In genomic region chr1:24694380-24694843, GRCh38 we compare ENCODE assay signal across 1 cellular context.
A peak's percentile ranks its signal among the peaks of the same experiment; 100 is the strongest.
TF ChIP-seq lines count a peak whose summit lies in the region.

No MANE protein-coding gene starts in this region.

TF ChIP-seq in HEK293, 187 proteins besides CTCF, POLR2A, EP300 and RAD21 (continued from another document):
- TF ChIP-seq, protein P1, sequence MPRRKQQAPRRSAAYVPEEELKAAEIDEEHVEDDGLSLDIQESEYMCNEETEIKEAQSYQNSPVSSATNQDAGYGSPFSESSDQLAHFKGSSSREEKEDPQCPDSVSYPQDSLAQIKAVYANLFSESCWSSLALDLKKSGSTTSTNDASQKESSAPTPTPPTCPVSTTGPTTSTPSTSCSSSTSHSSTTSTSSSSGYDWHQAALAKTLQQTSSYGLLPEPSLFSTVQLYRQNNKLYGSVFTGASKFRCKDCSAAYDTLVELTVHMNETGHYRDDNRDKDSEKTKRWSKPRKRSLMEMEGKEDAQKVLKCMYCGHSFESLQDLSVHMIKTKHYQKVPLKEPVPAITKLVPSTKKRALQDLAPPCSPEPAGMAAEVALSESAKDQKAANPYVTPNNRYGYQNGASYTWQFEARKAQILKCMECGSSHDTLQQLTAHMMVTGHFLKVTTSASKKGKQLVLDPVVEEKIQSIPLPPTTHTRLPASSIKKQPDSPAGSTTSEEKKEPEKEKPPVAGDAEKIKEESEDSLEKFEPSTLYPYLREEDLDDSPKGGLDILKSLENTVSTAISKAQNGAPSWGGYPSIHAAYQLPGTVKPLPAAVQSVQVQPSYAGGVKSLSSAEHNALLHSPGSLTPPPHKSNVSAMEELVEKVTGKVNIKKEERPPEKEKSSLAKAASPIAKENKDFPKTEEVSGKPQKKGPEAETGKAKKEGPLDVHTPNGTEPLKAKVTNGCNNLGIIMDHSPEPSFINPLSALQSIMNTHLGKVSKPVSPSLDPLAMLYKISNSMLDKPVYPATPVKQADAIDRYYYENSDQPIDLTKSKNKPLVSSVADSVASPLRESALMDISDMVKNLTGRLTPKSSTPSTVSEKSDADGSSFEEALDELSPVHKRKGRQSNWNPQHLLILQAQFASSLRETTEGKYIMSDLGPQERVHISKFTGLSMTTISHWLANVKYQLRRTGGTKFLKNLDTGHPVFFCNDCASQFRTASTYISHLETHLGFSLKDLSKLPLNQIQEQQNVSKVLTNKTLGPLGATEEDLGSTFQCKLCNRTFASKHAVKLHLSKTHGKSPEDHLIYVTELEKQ (tag by site-specific recombination; IDR thresholded peaks at IDR 0.05; ENCODE audit: borderline replicate concordance) = peak; percentile 77; the same call in 1 of the 2 replicates
- no peak for TF ChIP-seq ZNF211 (tag by site-specific recombination; IDR thresholded peaks at IDR 0.05; ENCODE audit: low read depth)
- peak; percentile 95 for TF ChIP-seq KLF1 (tag by site-specific recombination; IDR thresholded peaks at IDR 0.05)
- TF ChIP-seq ZNF580 (tag by site-specific recombination; IDR thresholded peaks at IDR 0.05) = peak; percentile 24; the same call in 1 of the 2 replicates
- TF ChIP-seq PRDM10 (tag by site-specific recombination; IDR thresholded peaks at IDR 0.05) = peak; percentile 45; the same call in 1 of the 2 replicates
- TF ChIP-seq KLF10 (tag by site-specific recombination; IDR thresholded peaks at IDR 0.05) = 0 out of 2 replicates have a peak, but pooled peaks have one; percentile 36
- no peak for TF ChIP-seq GLI4 (tag by site-specific recombination; IDR thresholded peaks at IDR 0.05)
- peak; percentile 77 for TF ChIP-seq PRDM4 (tag by site-specific recombination; IDR thresholded peaks at IDR 0.05)
- TF ChIP-seq, protein P2, sequence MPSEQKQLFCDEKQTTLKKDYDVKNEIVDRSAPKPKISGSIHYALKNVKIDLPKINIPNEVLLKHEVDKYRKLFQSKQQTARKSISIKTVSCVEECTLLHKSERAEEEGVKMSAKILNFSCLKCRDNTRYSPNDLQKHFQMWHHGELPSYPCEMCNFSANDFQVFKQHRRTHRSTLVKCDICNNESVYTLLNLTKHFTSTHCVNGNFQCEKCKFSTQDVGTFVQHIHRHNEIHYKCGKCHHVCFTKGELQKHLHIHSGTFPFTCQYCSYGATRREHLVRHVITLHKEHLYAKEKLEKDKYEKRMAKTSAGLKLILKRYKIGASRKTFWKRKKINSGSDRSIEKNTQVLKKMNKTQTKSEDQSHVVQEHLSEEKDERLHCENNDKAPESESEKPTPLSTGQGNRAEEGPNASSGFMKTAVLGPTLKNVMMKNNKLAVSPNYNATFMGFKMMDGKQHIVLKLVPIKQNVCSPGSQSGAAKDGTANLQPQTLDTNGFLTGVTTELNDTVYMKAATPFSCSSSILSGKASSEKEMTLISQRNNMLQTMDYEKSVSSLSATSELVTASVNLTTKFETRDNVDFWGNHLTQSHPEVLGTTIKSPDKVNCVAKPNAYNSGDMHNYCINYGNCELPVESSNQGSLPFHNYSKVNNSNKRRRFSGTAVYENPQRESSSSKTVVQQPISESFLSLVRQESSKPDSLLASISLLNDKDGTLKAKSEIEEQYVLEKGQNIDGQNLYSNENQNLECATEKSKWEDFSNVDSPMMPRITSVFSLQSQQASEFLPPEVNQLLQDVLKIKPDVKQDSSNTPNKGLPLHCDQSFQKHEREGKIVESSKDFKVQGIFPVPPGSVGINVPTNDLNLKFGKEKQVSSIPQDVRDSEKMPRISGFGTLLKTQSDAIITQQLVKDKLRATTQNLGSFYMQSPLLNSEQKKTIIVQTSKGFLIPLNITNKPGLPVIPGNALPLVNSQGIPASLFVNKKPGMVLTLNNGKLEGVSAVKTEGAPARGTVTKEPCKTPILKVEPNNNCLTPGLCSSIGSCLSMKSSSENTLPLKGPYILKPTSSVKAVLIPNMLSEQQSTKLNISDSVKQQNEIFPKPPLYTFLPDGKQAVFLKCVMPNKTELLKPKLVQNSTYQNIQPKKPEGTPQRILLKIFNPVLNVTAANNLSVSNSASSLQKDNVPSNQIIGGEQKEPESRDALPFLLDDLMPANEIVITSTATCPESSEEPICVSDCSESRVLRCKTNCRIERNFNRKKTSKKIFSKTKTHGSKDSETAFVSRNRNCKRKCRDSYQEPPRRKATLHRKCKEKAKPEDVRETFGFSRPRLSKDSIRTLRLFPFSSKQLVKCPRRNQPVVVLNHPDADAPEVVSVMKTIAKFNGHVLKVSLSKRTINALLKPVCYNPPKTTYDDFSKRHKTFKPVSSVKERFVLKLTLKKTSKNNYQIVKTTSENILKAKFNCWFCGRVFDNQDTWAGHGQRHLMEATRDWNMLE (tag by site-specific recombination; conservative IDR thresholded peaks at IDR 0.05; ENCODE audit: low read depth) = no peak
- peak; percentile 52; the same call in 1 of the 2 replicates for TF ChIP-seq GLI2 (tag by site-specific recombination; IDR thresholded peaks at IDR 0.05; ENCODE audit: borderline replicate concordance, low read depth)
- TF ChIP-seq ZNF24 (tag by site-specific recombination; IDR thresholded peaks at IDR 0.05) = peak; percentile 60; the same call in 1 of the 2 replicates
- peak; percentile 58; the same call in 1 of the 2 replicates for TF ChIP-seq ZSCAN30 (tag by site-specific recombination; IDR thresholded peaks at IDR 0.05)
- TF ChIP-seq TRIM28 (IDR thresholded peaks at IDR 0.05; ENCODE audit: borderline replicate concordance, low read length) = peak; percentile 85
- 0 out of 2 replicates have a peak, but pooled peaks have one; percentile 49 for TF ChIP-seq ZNF10 (tag by site-specific recombination; IDR thresholded peaks at IDR 0.05)
- TF ChIP-seq OSR2 (tag by site-specific recombination; IDR thresholded peaks at IDR 0.05) = peak; percentile 100
- peak; percentile 89 for TF ChIP-seq ZNF843 (tag by site-specific recombination; IDR thresholded peaks at IDR 0.05)
- TF ChIP-seq ZNF169 (tag by site-specific recombination; IDR thresholded peaks at IDR 0.05) = no peak
- TF ChIP-seq FEZF1 (tag by site-specific recombination; IDR thresholded peaks at IDR 0.05) = peak; percentile 75
- peak; percentile 100 for TF ChIP-seq ZIC2 (tag by site-specific recombination; IDR thresholded peaks at IDR 0.05)
